ENCODE assay signal across 17 cellular contexts in genomic region chr5:180119031-180119885, GRCh38.
"Had no signal": no experiment of that assay in that cellular context is flagged by ENCODE, and none has a peak within 500 bp of the region (broad histone marks: within the 10 kb centered on the region; RNA-seq: fewer than 3 reads in every experiment).

No MANE protein-coding gene starts in this region.

- H3K27ac Mint-ChIP-seq: activated naive CD8-positive, alpha-beta T cell; naive B cell; WTC11 had no signal

- ATAC-seq: body of pancreas, WTC11 had no signal

- H3K27ac ChIP-seq: body of pancreas, colonic mucosa, esophagus squamous epithelium, skin epidermis, tibial artery had no signal

- H3K36me3 ChIP-seq: colonic mucosa, esophagus squamous epithelium, tibial artery had no signal

- H3K4me3 Mint-ChIP-seq: activated naive CD8-positive, alpha-beta T cell; naive B cell; WTC11 had no signal

- H3K4me3 ChIP-seq: body of pancreas, colonic mucosa, esophagus squamous epithelium, skin epidermis, tibial artery had no signal

- H3K9me3 Mint-ChIP-seq: naive B cell, WTC11 had no signal

- H3K36me3 Mint-ChIP-seq: activated naive CD8-positive, alpha-beta T cell; naive B cell; WTC11 had no signal

- H3K4me1 ChIP-seq: body of pancreas, colonic mucosa, tibial artery had no signal

- H3K27me3 ChIP-seq: body of pancreas, colonic mucosa had no signal

- H3K4me1 Mint-ChIP-seq: naive B cell, WTC11 had no signal

- H3K9me3 ChIP-seq: body of pancreas, colonic mucosa, esophagus squamous epithelium, tibial artery had no signal

- DNase-seq: activated CD4-positive, alpha-beta T cell treated with anti-CD3 and anti-CD28 coated beads, Interleukin-2, amount 50 U/mL, for 1 hour; amniotic stem cell; body of pancreas; central memory CD4-positive, alpha-beta T cell; colonic mucosa; effector CD4-positive, alpha-beta T cell; esophagus squamous epithelium; hippocampal formation; kidney glomerular epithelial cell; naive B cell; retina; stimulated activated CD4-positive, alpha-beta T cell treated with anti-CD3 and anti-CD28 coated beads, Interleukin-4, amount 100 ng/mL, for 4 hours; T-helper 2 cell had no signal
